In genomic region chr11:19929655-19930054, GRCh38 we compare ENCODE assay signal across 21 cellular contexts.
A peak's percentile ranks its signal among the peaks of the same experiment; 100 is the strongest.
DNase-seq lines count a peak whose midpoint lies in the region; ATAC-seq and TF ChIP-seq lines count a peak whose summit lies in the region.
"Had no signal": no experiment of that assay in that cellular context is flagged by ENCODE, and none has a peak within 500 bp of the region (broad histone marks: within the 10 kb centered on the region; RNA-seq: fewer than 3 reads in every experiment).

No MANE protein-coding gene starts in this region.

- H3K36me3 ChIP-seq in brain microvascular endothelial cell (replicated peaks): peaks cover 3% of the 10 kb centered on the region
- no peaks in the 10 kb centered on the region for H3K36me3 ChIP-seq in HAP-1 (replicated peaks)
- H3K36me3 ChIP-seq: BE2C, gastrocnemius medialis, neutrophil had no signal

- H3K36me3 Mint-ChIP-seq in mesothelial cell of epicardium: no peaks in the 10 kb centered on the region
- H3K36me3 Mint-ChIP-seq: activated naive CD8-positive, alpha-beta T cell treated with anti-CD3 and anti-CD28 coated beads, Interleukin-2, amount 10 ng/mL, durations not matched to agents 7 days and 5 days had no signal

- no peak for ATAC-seq in GM21737 (IDR thresholded peaks at IDR 0.05; ENCODE audit: unreplicated experiment)
- ATAC-seq: activated CD4-positive, CD25-positive, alpha-beta regulatory T cell treated with anti-CD3 and anti-CD28 coated beads, Interleukin-2, amount 50 U/mL, for 24 hours; gastrocnemius medialis; left colon had no signal

- peaks cover 60% of the 10 kb centered on the region for H3K4me1 Mint-ChIP-seq in mesothelial cell of epicardium
- H3K4me1 Mint-ChIP-seq: activated naive CD8-positive, alpha-beta T cell treated with anti-CD3 and anti-CD28 coated beads, Interleukin-2, amount 10 ng/mL, durations not matched to agents 7 days and 5 days had no signal

- H3K27ac Mint-ChIP-seq in mesothelial cell of epicardium: peak overlapping the region; percentile 87
- H3K27ac Mint-ChIP-seq: activated naive CD8-positive, alpha-beta T cell treated with anti-CD3 and anti-CD28 coated beads, Interleukin-2, amount 10 ng/mL, durations not matched to agents 7 days and 5 days; dendritic cell treated with granulocyte-macrophage colony-stimulating factor and Interleukin-4, amounts not matched to agents 40 ng/mL and 50 ng/mL, for 4 days had no signal

- H3K9me3 ChIP-seq in HAP-1: no peaks in the 10 kb centered on the region
- H3K9me3 ChIP-seq: BE2C, gastrocnemius medialis, neutrophil, thoracic aorta had no signal

- H3K4me3 ChIP-seq in brain microvascular endothelial cell (ENCODE audit: low read depth, low read length): no peak overlapping the region
- no peak overlapping the region for H3K4me3 ChIP-seq in HAP-1
- H3K4me3 ChIP-seq: gastrocnemius medialis, thoracic aorta had no signal

- peak; percentile 28 for DNase-seq in HT1080 (ENCODE audit: low read depth)
- DNase-seq in brain microvascular endothelial cell: peak; percentile 43
- DNase-seq in mesothelial cell of epicardium (ENCODE audit: low spot score in 2 of 2, unreplicated experiment in 2 of 2): no peak
- DNase-seq in COLO829 (ENCODE audit: low spot score): no peak
- no peak for DNase-seq in HAP-1 (ENCODE audit: low spot score in 2 of 2)
- no peak for DNase-seq in activated T-cell treated with anti-CD3 and anti-CD28 coated beads, Interleukin-2, amount 50 U/mL, for 48 hours
- DNase-seq: activated naive CD8-positive, alpha-beta T cell treated with anti-CD3 and anti-CD28 coated beads, Interleukin-2, amount 10 ng/mL, durations not matched to agents 7 days and 5 days; BE2C; Calu3; gastrocnemius medialis; GDM1; H9; left colon; NCI-H1417; NCI-H526 treated with DMSO at 0.1 percent for 48 hours; T-helper 9 cell had no signal

- no peaks in the 10 kb centered on the region for H3K4me1 ChIP-seq in HAP-1
- H3K4me1 ChIP-seq: BE2C had no signal

- no peaks in the 10 kb centered on the region for H3K27me3 Mint-ChIP-seq in mesothelial cell of epicardium (ENCODE audit: low read depth)
- H3K27me3 Mint-ChIP-seq: dendritic cell treated with granulocyte-macrophage colony-stimulating factor and Interleukin-4, amounts not matched to agents 40 ng/mL and 50 ng/mL, for 4 days had no signal

- H3K27ac ChIP-seq in brain microvascular endothelial cell: peak overlapping the region; percentile 54
- H3K27ac ChIP-seq: gastrocnemius medialis, neutrophil had no signal

- H3K9me3 Mint-ChIP-seq in mesothelial cell of epicardium: no peaks in the 10 kb centered on the region
- H3K9me3 Mint-ChIP-seq: activated naive CD8-positive, alpha-beta T cell treated with anti-CD3 and anti-CD28 coated beads, Interleukin-2, amount 10 ng/mL, durations not matched to agents 7 days and 5 days; dendritic cell treated with granulocyte-macrophage colony-stimulating factor and Interleukin-4, amounts not matched to agents 40 ng/mL and 50 ng/mL, for 4 days; H9 had no signal

- H3K4me3 Mint-ChIP-seq in mesothelial cell of epicardium: no peak overlapping the region
- H3K4me3 Mint-ChIP-seq: activated naive CD8-positive, alpha-beta T cell treated with anti-CD3 and anti-CD28 coated beads, Interleukin-2, amount 10 ng/mL, durations not matched to agents 7 days and 5 days; dendritic cell treated with granulocyte-macrophage colony-stimulating factor and Interleukin-4, amounts not matched to agents 40 ng/mL and 50 ng/mL, for 4 days; H9 had no signal

- in situ Hi-C loops in brain microvascular endothelial cell (cut with HindIII; ENCODE audit: low pct_ligation_motif_present, low sequenced_read_pairs): loop anchor here (25.0 kb wide), 1 partner anchor 433 kb away; the partner anchor contains the start of gene HTATIP2
- in situ Hi-C loops in HAP-1 (cut with MboI; ENCODE audit: low sequenced_read_pairs): no loop called here

- no peak for TF ChIP-seq CTCF in brain microvascular endothelial cell (IDR thresholded peaks at IDR 0.05; ENCODE audit: low read depth, low read length, missing control alignments)
- TF ChIP-seq CTCF in mesothelial cell of epicardium (IDR thresholded peaks at IDR 0.05; ENCODE audit: unreplicated experiment): no peak

- H3K27me3 ChIP-seq in brain microvascular endothelial cell (replicated peaks): no peaks in the 10 kb centered on the region
- H3K27me3 ChIP-seq in HAP-1 (ENCODE audit: low read depth): 0 out of 2 replicates have a peak, but pooled peaks cover 4% of the 10 kb centered on the region
- H3K27me3 ChIP-seq: BE2C, gastrocnemius medialis had no signal

Comparison
In these comparisons a context has a peak if more than half of its experiments do, and no peak if none do; other contexts are left out.
1. DNase-seq: peak in HT1080 (single experiment) and brain microvascular endothelial cell (single experiment); none in mesothelial cell of epicardium (0 of 2), COLO829 (single experiment), HAP-1 (0 of 2) and activated T-cell treated with anti-CD3 and anti-CD28 coated beads, Interleukin-2, amount 50 U/mL, for 48 hours (0 of 2).